Comparison of ENCODE assay signal across 11 cellular contexts in genomic region chr3:52047295-52047960, GRCh38. TPM values are rescaled to one million over a fixed set of nuclear protein-coding genes. Genes with fewer than 3 reads are reported as not detected.
DNase-seq lines count a peak whose midpoint lies in the region; ATAC-seq and FAIRE-seq lines count a peak whose summit lies in the region.
"Had no signal": no experiment of that assay in that cellular context is flagged by ENCODE, and none has a peak within 500 bp of the region (broad histone marks: within the 10 kb centered on the region; RNA-seq: fewer than 3 reads in every experiment).

No MANE protein-coding gene starts in this region.

- H3K27me3 ChIP-seq in layer of hippocampus (ENCODE audit: control insufficient read depth, insufficient read depth, low read length) = no peaks in the 10 kb centered on the region

- no peak for DNase-seq in HTR-8/SVneo (ENCODE audit: insufficient read length, low spot score)
- peak in 59 of 61 donors; percentile 54 to 96 (median 90) for DNase-seq in caudate nucleus (lab: John Stamatoyannopoulos, UW)
- DNase-seq in substantia nigra (lab: John Stamatoyannopoulos, UW) = peak; percentile 53 to 97 (median 90)
- no peak for DNase-seq in NCI-H526 treated with DMSO at 0.1 percent for 48 hours (lab: John Stamatoyannopoulos, UW)
- no peak for DNase-seq in H4 (ENCODE audit: low spot score)
- DNase-seq: activated CD4-positive, alpha-beta T cell treated with anti-CD3 and anti-CD28 coated beads, Interleukin-2, amount 10 ng/mL, durations not matched to agents 24 days and 14 days; DMS53; stimulated activated naive B cell treated with anti-CD40 and anti-IgM and Interleukin-4, amounts not matched to agents 10 μg/mL and 1 μg/mL and 100 μg/mL, for 72 hours had no signal

- FAIRE-seq in HTR-8/SVneo (lab: Jason Lieb, UNC) = peak; percentile 74

- ATAC-seq in HG03135 (IDR thresholded peaks at IDR 0.05; ENCODE audit: unreplicated experiment) (no peak), GM21737 (IDR thresholded peaks at IDR 0.05; ENCODE audit: unreplicated experiment) (no peak)
- ATAC-seq: stimulated activated naive B cell treated with anti-CD40 and anti-IgM and Interleukin-4, amounts not matched to agents 10 μg/mL and 1 μg/mL and 100 μg/mL, for 72 hours had no signal

- peak overlapping the region; percentile 100 for H3K27ac ChIP-seq in caudate nucleus (ENCODE audit: low read depth, low read length)
- H3K27ac ChIP-seq in layer of hippocampus (ENCODE audit: low read depth, low read length) = peak overlapping the region; percentile 99
- H3K27ac ChIP-seq in substantia nigra (ENCODE audit: low read depth, low read length, poor library complexity, severe bottlenecking) = peak overlapping the region; percentile 100

RNA-seq across cellular contexts. Expression of gene DUSP7, which starts 8.9 kb away (rescaled TPM):
- 4.3 and 6.2 TPM in 2 replicates for total RNA-seq in H4 (2014; rRNA removed; shearing (Covaris generic))

RNA-seq across cellular contexts. Expression of gene RPL29, which starts 51.7 kb away (rescaled TPM):
- 1,303 and 1,313 TPM in 2 replicates for total RNA-seq in H4 (2014; rRNA removed; shearing (Covaris generic))

Comparison
In these comparisons a context has a peak if more than half of its experiments do, and no peak if none do; other contexts are left out.
1. DNase-seq: peak in caudate nucleus (59 of 61) and substantia nigra (49 of 49); none in HTR-8/SVneo (single experiment), NCI-H526 treated with DMSO at 0.1 percent for 48 hours (single experiment) and H4 (single experiment).
2. Peak in every context shown above with its lines, with median percentiles within 50 percentile points of each other: H3K27ac ChIP-seq.